In the genomic region with DNA sequence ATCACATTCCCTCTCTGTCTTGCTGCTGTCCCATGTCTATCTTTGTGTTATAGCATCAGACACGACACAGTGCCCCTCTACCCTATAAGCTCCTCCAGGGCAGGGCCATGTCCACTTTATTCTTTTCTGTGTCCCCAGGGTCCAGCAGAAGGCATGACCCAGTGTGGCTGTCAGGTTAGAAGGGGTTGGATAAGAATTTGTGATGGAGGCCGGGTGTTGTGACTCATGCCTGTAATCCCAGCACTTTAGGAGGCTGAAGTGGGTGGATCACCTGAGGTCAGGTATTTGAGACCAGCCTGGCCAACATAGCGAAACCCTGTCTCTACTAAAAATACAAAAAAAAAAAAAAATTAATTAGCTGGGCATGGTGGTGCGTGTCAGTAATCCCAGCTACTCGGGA, we compare ENCODE assay signal across 1 cellular context.
A peak's percentile ranks its signal among the peaks of the same experiment; 100 is the strongest.
TF ChIP-seq lines count a peak whose summit lies in the region.

No MANE protein-coding gene starts in this region.

TF ChIP-seq in HCT116, 20 proteins besides CTCF, POLR2A, EP300 and RAD21 (continued from another document):
- TF ChIP-seq EGR1 (IDR thresholded peaks at IDR 0.05; ENCODE audit: low read depth) (peak; percentile 36; the same call in 1 of the 2 replicates), FOSL1 (IDR thresholded peaks at IDR 0.05; ENCODE audit: low read depth) (peak; percentile 33)
TF ChIP-seq in HCT116: peak in this region for 2.
